Comparison of ENCODE assay signal across 8 cellular contexts in genomic region chr6:89637960-89638319, GRCh38. TPM values are rescaled to one million over a fixed set of nuclear protein-coding genes. Genes with fewer than 3 reads are reported as not detected.
DNase-seq lines count a peak whose midpoint lies in the region; ATAC-seq and TF ChIP-seq lines count a peak whose summit lies in the region.

No MANE protein-coding gene starts in this region.

- H3K9me3 ChIP-seq in neutrophil = no peaks in the 10 kb centered on the region

- no peaks in the 10 kb centered on the region for H3K9me3 Mint-ChIP-seq in effector memory CD8-positive, alpha-beta T cell

- H3K36me3 Mint-ChIP-seq in effector memory CD8-positive, alpha-beta T cell (ENCODE audit: insufficient read depth) = peaks cover 41% of the 10 kb centered on the region

- TF ChIP-seq CTCF in neutrophil (IDR thresholded peaks at IDR 0.05) = no peak

- H3K4me3 Mint-ChIP-seq in effector memory CD8-positive, alpha-beta T cell = peak overlapping the region; percentile 85 to 91

- H3K4me1 Mint-ChIP-seq in effector memory CD8-positive, alpha-beta T cell (ENCODE audit: low read depth in 2 of 2) = peaks cover 18% of the 10 kb centered on the region in 2 donors

- peak overlapping the region; percentile 82 for H3K27ac ChIP-seq in neutrophil

- no peaks in the 10 kb centered on the region for H3K27me3 ChIP-seq in neutrophil

- peak overlapping the region; percentile 74 to 99 for H3K4me3 ChIP-seq in neutrophil (ENCODE audit: low read depth in 1 of 2, low read length in 1 of 2)

- ATAC-seq in GM19438 (IDR thresholded peaks at IDR 0.05; ENCODE audit: low read depth, unreplicated experiment) (peak; percentile 6), HG03025 (IDR thresholded peaks at IDR 0.05; ENCODE audit: low FRiP score, unreplicated experiment) (no peak)
- ATAC-seq in effector memory CD8-positive, alpha-beta T cell (replicated peaks) = peak; percentile 0

- peak overlapping the region; percentile 99 for H3K27ac Mint-ChIP-seq in effector memory CD8-positive, alpha-beta T cell

- peaks cover 11 to 15% of the 10 kb centered on the region in 2 experiments for H3K4me1 ChIP-seq in neutrophil (ENCODE audit: control insufficient read depth in 1 of 2, insufficient read depth in 1 of 2, low read depth in 1 of 2, low read length in 1 of 2)

- no peaks in the 10 kb centered on the region for H3K27me3 Mint-ChIP-seq in effector memory CD8-positive, alpha-beta T cell

- H3K36me3 ChIP-seq in neutrophil = no peaks in the 10 kb centered on the region

- peak; percentile 2 for DNase-seq in M059J (ENCODE audit: low read depth)
- no peak for DNase-seq in effector memory CD8-positive, alpha-beta T cell
- no peak for DNase-seq in nucleus accumbens (lab: John Stamatoyannopoulos, UW)
- no peak for DNase-seq in NCI-H82 (lab: John Stamatoyannopoulos, UW)
- DNase-seq in stimulated activated naive CD4-positive, alpha-beta T cell treated with Interleukin-2 at 50 U/mL for 16 hours (lab: John Stamatoyannopoulos, UW) = no peak

RNA-seq across cellular contexts. Expression of gene LYRM2, which starts 0.6 kb away (rescaled TPM):
- 20.6 and 25.1 TPM in 2 replicates for total RNA-seq in M059J (2014; rRNA removed; shearing (Covaris generic))
